In the genomic region with DNA sequence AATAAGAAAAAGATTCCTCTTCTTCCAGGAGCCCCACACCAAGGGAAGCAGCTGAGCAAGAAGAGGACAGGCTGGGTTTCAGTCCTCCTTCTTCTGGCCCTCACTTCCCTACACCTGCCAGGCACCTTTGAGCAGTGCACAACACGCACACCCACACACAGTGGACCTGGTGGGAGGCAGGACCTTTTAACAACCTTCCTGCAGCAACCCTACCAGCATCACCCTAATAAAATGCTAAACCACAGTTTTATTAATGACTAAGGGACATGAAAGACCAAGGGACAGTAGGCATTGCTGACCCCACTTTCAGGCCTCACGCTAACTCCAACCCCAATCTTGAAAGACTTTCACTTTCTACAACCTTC, we compare ENCODE assay signal across 18 cellular contexts. TPM values are rescaled to one million over a fixed set of nuclear protein-coding genes. Genes with fewer than 3 reads are reported as not detected.
DNase-seq lines count a peak whose midpoint lies in the region; ATAC-seq and TF ChIP-seq lines count a peak whose summit lies in the region.
"Had no signal": no experiment of that assay in that cellular context is flagged by ENCODE, and none has a peak within 500 bp of the region (broad histone marks: within the 10 kb centered on the region; RNA-seq: fewer than 3 reads in every experiment).

No MANE protein-coding gene starts in this region.

- no peak overlapping the region for H2AK5ac ChIP-seq in trophoblast cell (ENCODE audit: low read length)

- peaks cover 2% of the 10 kb centered on the region for H3K79me2 ChIP-seq in trophoblast cell (ENCODE audit: control insufficient read depth, insufficient read depth, low read length, poor library complexity)

- peak overlapping the region; percentile 83 to 93 (median 90) for H3K4me3 Mint-ChIP-seq in IgD-negative memory B cell
- H3K4me3 Mint-ChIP-seq: mesothelial cell of epicardium had no signal

- no peak overlapping the region for H3K14ac ChIP-seq in trophoblast cell (ENCODE audit: low read length)

- peaks cover 19% of the 10 kb centered on the region for H3K79me1 ChIP-seq in trophoblast cell (ENCODE audit: low read length)

- H4K91ac ChIP-seq in trophoblast cell (ENCODE audit: low read depth, low read length) = peak overlapping the region; percentile 1

- no peaks in the 10 kb centered on the region for H3K9me3 ChIP-seq in adrenal gland (replicated peaks in 1 of 3)
- H3K9me3 ChIP-seq in trophoblast cell (ENCODE audit: insufficient read depth, low read depth, low read length) = no peaks in the 10 kb centered on the region
- H3K9me3 ChIP-seq in body of pancreas = no peaks in the 10 kb centered on the region
- H3K9me3 ChIP-seq: HAP-1, suprapubic skin had no signal

- WGBS in adrenal gland, 4 donors = 84 to 94% (median 88%) methylated on average over 2 of the region's 2 CpGs
- no CpG with 5 or more reads among the region's 2 CpGs for WGBS in trophoblast cell (ENCODE audit: extremely low coverage, insufficient coverage, insufficient read length)
- WGBS in body of pancreas, 2 donors = 89 to 100% methylated on average over 2 of the region's 2 CpGs

- TF ChIP-seq CTCF in adrenal gland (IDR thresholded peaks at IDR 0.05) (no peak), body of pancreas (IDR thresholded peaks at IDR 0.05) (no peak)

- H3K9me3 Mint-ChIP-seq in IgD-negative memory B cell = no peaks in the 10 kb centered on the region
- H3K9me3 Mint-ChIP-seq: mesothelial cell of epicardium had no signal

- intact Hi-C loops in adrenal gland (cut with DNase I) (no loop called here), body of pancreas (cut with DNase I) (no loop called here)

- H3K27ac Mint-ChIP-seq in IgD-negative memory B cell = peak overlapping the region; percentile 94 to 99 (median 98)

- no peak overlapping the region for H3K23ac ChIP-seq in trophoblast cell (ENCODE audit: low read length)

- no peak for TF ChIP-seq POLR2A in adrenal gland (IDR thresholded peaks at IDR 0.05)
- TF ChIP-seq POLR2A in body of pancreas (IDR thresholded peaks at IDR 0.05) = no peak

- DNase-seq in NOMO-1 treated with DMSO at 0.1 percent for 48 hours (lab: John Stamatoyannopoulos, UW; ENCODE audit: unreplicated experiment) (peak; percentile 21), NOMO-1 treated with dmso at 0.1 percent for 144 hours (lab: John Stamatoyannopoulos, UW; ENCODE audit: unreplicated experiment) (no peak), adrenal gland (no peak), trophoblast cell (no peak), body of pancreas (no peak), pons (ENCODE audit: low spot score) (no peak)
- DNase-seq: activated T-cell treated with anti-CD3 and anti-CD28 coated beads, Interleukin-2, amount 50 U/mL, for 1 hour; DMS153; NCI-H2081 treated with DMSO at 0.1 percent for 48 hours; OCI-M1; stimulated activated CD4-positive, alpha-beta T cell treated with anti-CD3 and anti-CD28 coated beads, Interleukin-4, amount 100 ng/mL, for 24 hours; T-helper 9 cell had no signal

- no peak overlapping the region for H2BK5ac ChIP-seq in trophoblast cell (ENCODE audit: low read depth, low read length, poor library complexity)

- peaks cover 35 to 86% (median 75%) of the 10 kb centered on the region in 3 donors for H3K4me1 Mint-ChIP-seq in IgD-negative memory B cell

- H3K9ac ChIP-seq in trophoblast cell (ENCODE audit: low read length) = no peak overlapping the region

- H4K8ac ChIP-seq in trophoblast cell (ENCODE audit: low read depth, low read length) = no peak overlapping the region

- no peak overlapping the region for H3K4ac ChIP-seq in trophoblast cell (ENCODE audit: low read depth, low read length)

- H4K12ac ChIP-seq in trophoblast cell (ENCODE audit: low read depth, low read length) = no peak overlapping the region

- peaks cover 7% of the 10 kb centered on the region for H3K36me3 Mint-ChIP-seq in IgD-negative memory B cell
- H3K36me3 Mint-ChIP-seq: mesothelial cell of epicardium had no signal

- peaks cover 67 to 91% of the 10 kb centered on the region in 2 donors for H3K4me1 ChIP-seq in adrenal gland (replicated peaks in 1 of 2)
- H3K4me1 ChIP-seq in trophoblast cell (ENCODE audit: control insufficient read depth in 1 of 2, insufficient read depth in 2 of 2, low read length in 2 of 2) = peaks cover 38 to 43% of the 10 kb centered on the region in 2 experiments
- H3K4me1 ChIP-seq in body of pancreas = peaks cover 4% of the 10 kb centered on the region
- H3K4me1 ChIP-seq: HAP-1 had no signal

- H3K4me2 ChIP-seq in trophoblast cell (ENCODE audit: low read length) = no peak overlapping the region

- H3K18ac ChIP-seq in trophoblast cell (ENCODE audit: low read length) = no peak overlapping the region

- H3K27ac ChIP-seq in adrenal gland (peak overlapping the region in 4 of 5 donors; percentile 56 to 79 (median 76)), trophoblast cell (ENCODE audit: low read depth, low read length) (no peak overlapping the region), body of pancreas (no peak overlapping the region)
- H3K27ac ChIP-seq: 22Rv1 had no signal

- no peak for ATAC-seq in GM19463 (IDR thresholded peaks at IDR 0.05; ENCODE audit: unreplicated experiment)
- ATAC-seq in body of pancreas = no peak

- H3K27me3 Mint-ChIP-seq in IgD-negative memory B cell = no peaks in the 10 kb centered on the region

- no peak overlapping the region for H2BK12ac ChIP-seq in trophoblast cell (ENCODE audit: low read length)

- H3K27me3 ChIP-seq in adrenal gland (no peaks in the 10 kb centered on the region), trophoblast cell (ENCODE audit: insufficient read depth, low read length) (no peaks in the 10 kb centered on the region), body of pancreas (no peaks in the 10 kb centered on the region)
- H3K27me3 ChIP-seq: suprapubic skin had no signal

- H2AFZ ChIP-seq in trophoblast cell (ENCODE audit: insufficient read depth, low read length, poor library complexity) = no peak overlapping the region

- no peak overlapping the region for H3K4me3 ChIP-seq in adrenal gland
- H3K4me3 ChIP-seq in trophoblast cell (ENCODE audit: low read depth, low read length) = no peak overlapping the region
- H3K4me3 ChIP-seq in body of pancreas = no peak overlapping the region
- H3K4me3 ChIP-seq: HAP-1, suprapubic skin had no signal

- H3K36me3 ChIP-seq in adrenal gland (replicated peaks in 1 of 2) (no peaks in the 10 kb centered on the region), trophoblast cell (ENCODE audit: control insufficient read depth in 1 of 2, insufficient read depth in 2 of 2, low read length in 2 of 2) (no peaks in the 10 kb centered on the region), body of pancreas (replicated peaks in 1 of 2; ENCODE audit: insufficient read depth in 1 of 2, low read depth in 2 of 2) (no peaks in the 10 kb centered on the region)
- H3K36me3 ChIP-seq: HAP-1, suprapubic skin had no signal

- no peak overlapping the region for H2BK120ac ChIP-seq in trophoblast cell (ENCODE audit: insufficient read depth, low read length, poor library complexity)

RNA-seq across cellular contexts. Expression of a gene that starts 12.2 kb away (rescaled TPM):
- polyA plus RNA-seq in IgD-negative memory B cell (20.7 TPM), adrenal gland (100 to 1,000 TPM in 2 of 3 donors, 10 to 100 TPM in 1; 30.0 to 217 (median 150) TPM)
- total RNA-seq in adrenal gland (100 to 1,000 TPM; 103 to 216 (median 153) TPM), body of pancreas (100 to 1,000 TPM in 1 of 2 donors, 10 to 100 TPM in 1; 63.3 to 208 TPM)
- polyA plus RNA-seq in trophoblast cell (2013) = 11.8 and 12.4 TPM in 2 replicates

RNA-seq across cellular contexts. Expression of a gene that starts 53.8 kb away (rescaled TPM):
- polyA plus RNA-seq in IgD-negative memory B cell (33.4 TPM), adrenal gland (100 to 1,000 TPM; 261 to 668 (median 513) TPM)
- total RNA-seq in adrenal gland (100 to 1,000 TPM; 190 to 425 (median 350) TPM), body of pancreas (100 to 1,000 TPM; 122 to 209 TPM)
- 143 and 154 TPM in 2 replicates for polyA plus RNA-seq in trophoblast cell (2013)

Comparison
In these comparisons a context has a peak if more than half of its experiments do, and no peak if none do; other contexts are left out.
1. H3K27ac ChIP-seq: peak in adrenal gland (4 of 5); none in trophoblast cell (single experiment) and body of pancreas (0 of 4).